ENCODE assay signal across 8 cellular contexts in genomic region chr1:166166400-166166699, GRCh38. TPM values are rescaled to one million over a fixed set of nuclear protein-coding genes. Genes with fewer than 3 reads are reported as not detected.
DNase-seq lines count a peak whose midpoint lies in the region; ATAC-seq and TF ChIP-seq lines count a peak whose summit lies in the region.

No MANE protein-coding gene starts in this region.

- H3K36me3 ChIP-seq in NT2/D1 (ENCODE audit: insufficient read depth, insufficient read length, low read length): no peaks in the 10 kb centered on the region
- H3K36me3 ChIP-seq in liver (ENCODE audit: control insufficient read depth in 4 of 4, insufficient read depth in 3 of 4, low read depth in 1 of 4, low read length in 3 of 4): no peaks in the 10 kb centered on the region

- ATAC-seq in GM21526 (IDR thresholded peaks at IDR 0.05; ENCODE audit: low FRiP score, unreplicated experiment): peak; percentile 5

- H3K4me3 ChIP-seq in AG04449 (ENCODE audit: low read depth, low read length): peak overlapping the region; percentile 60
- peak overlapping the region; percentile 53 for H3K4me3 ChIP-seq in NT2/D1 (ENCODE audit: insufficient read length, low read depth)
- peak overlapping the region in 2 of 3 donors; percentile 93 for H3K4me3 ChIP-seq in liver (ENCODE audit: low read depth in 1 of 3, low read length in 3 of 3)

- WGBS in liver: 2% methylated on average over 41 of the region's 41 CpGs

- H3K9me3 ChIP-seq in NT2/D1 (ENCODE audit: insufficient read depth, low read length) (no peaks in the 10 kb centered on the region), liver (ENCODE audit: control insufficient read depth in 4 of 4, low read length in 3 of 4) (no peaks in the 10 kb centered on the region)

- POLR2A ChIA-PET in AG04449 (lab: Yijun Ruan, JAX): no interaction called here

- H3K9ac ChIP-seq in NT2/D1 (ENCODE audit: insufficient read length, low read depth) (peak overlapping the region; percentile 62), liver (ENCODE audit: low read depth in 1 of 2, low read length in 2 of 2) (no peak overlapping the region)

- CTCF ChIA-PET in AG04449 (lab: Yijun Ruan, JAX): interaction anchor here (2.1 kb wide), 1 partner anchor 241 kb away, joined by 6 read pairs; no protein-coding TSS in a partner anchor

- DNase-seq in AG04449 (ENCODE audit: low read depth, low spot score) (no peak), NT2/D1 (ENCODE audit: low read depth, low spot score) (no peak), SIG-M5 treated with dmso at 0.1 percent for 504 hours (lab: John Stamatoyannopoulos, UW; ENCODE audit: unreplicated experiment) (no peak), NCI-H1417 treated with DMSO at 0.1 percent for 48 hours (lab: John Stamatoyannopoulos, UW) (no peak), NCI-H524 (lab: John Stamatoyannopoulos, UW) (no peak)
- no peak for DNase-seq in activated CD4-positive, alpha-beta T cell treated with anti-CD3 and anti-CD28 coated beads, Interleukin-2, amount 50 U/mL, for 48 hours

- peaks cover 67% of the 10 kb centered on the region for H3K27me3 ChIP-seq in NT2/D1 (ENCODE audit: insufficient read depth, insufficient read length)
- no peaks in the 10 kb centered on the region for H3K27me3 ChIP-seq in liver (ENCODE audit: control insufficient read depth in 4 of 4, insufficient read depth in 4 of 4, low read length in 3 of 4)

- no peak for TF ChIP-seq CTCF in AG04449 (IDR thresholded peaks at IDR 0.05; ENCODE audit: insufficient read depth, low read length, missing control alignments)
- TF ChIP-seq CTCF in liver (IDR thresholded peaks at IDR 0.05; ENCODE audit: low read depth, low read length, missing input control): no peak

- H3K4me1 ChIP-seq in NT2/D1 (ENCODE audit: insufficient read depth, insufficient read length) (no peaks in the 10 kb centered on the region), liver (ENCODE audit: control insufficient read depth in 4 of 4, insufficient read depth in 4 of 4, low read length in 3 of 4) (peaks cover 8 to 26% (median 17%) of the 10 kb centered on the region in 4 donors)

- no peak overlapping the region for H3K27ac ChIP-seq in liver (ENCODE audit: low read depth in 1 of 2, low read length in 2 of 2)

- no peak for TF ChIP-seq RAD21 in liver (IDR thresholded peaks at IDR 0.05)

TF ChIP-seq in liver, 16 proteins besides CTCF, POLR2A, EP300 and RAD21:
- TF ChIP-seq, protein P1, sequence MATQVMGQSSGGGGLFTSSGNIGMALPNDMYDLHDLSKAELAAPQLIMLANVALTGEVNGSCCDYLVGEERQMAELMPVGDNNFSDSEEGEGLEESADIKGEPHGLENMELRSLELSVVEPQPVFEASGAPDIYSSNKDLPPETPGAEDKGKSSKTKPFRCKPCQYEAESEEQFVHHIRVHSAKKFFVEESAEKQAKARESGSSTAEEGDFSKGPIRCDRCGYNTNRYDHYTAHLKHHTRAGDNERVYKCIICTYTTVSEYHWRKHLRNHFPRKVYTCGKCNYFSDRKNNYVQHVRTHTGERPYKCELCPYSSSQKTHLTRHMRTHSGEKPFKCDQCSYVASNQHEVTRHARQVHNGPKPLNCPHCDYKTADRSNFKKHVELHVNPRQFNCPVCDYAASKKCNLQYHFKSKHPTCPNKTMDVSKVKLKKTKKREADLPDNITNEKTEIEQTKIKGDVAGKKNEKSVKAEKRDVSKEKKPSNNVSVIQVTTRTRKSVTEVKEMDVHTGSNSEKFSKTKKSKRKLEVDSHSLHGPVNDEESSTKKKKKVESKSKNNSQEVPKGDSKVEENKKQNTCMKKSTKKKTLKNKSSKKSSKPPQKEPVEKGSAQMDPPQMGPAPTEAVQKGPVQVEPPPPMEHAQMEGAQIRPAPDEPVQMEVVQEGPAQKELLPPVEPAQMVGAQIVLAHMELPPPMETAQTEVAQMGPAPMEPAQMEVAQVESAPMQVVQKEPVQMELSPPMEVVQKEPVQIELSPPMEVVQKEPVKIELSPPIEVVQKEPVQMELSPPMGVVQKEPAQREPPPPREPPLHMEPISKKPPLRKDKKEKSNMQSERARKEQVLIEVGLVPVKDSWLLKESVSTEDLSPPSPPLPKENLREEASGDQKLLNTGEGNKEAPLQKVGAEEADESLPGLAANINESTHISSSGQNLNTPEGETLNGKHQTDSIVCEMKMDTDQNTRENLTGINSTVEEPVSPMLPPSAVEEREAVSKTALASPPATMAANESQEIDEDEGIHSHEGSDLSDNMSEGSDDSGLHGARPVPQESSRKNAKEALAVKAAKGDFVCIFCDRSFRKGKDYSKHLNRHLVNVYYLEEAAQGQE (IDR thresholded peaks at IDR 0.05): no peak
- TF ChIP-seq FOXA1 (IDR thresholded peaks at IDR 0.05) (no peak), HNF4A (conservative IDR thresholded peaks at IDR 0.05) (no peak), EGR1 (IDR thresholded peaks at IDR 0.05; ENCODE audit: low read depth in 2 of 2) (no peak), FOXA2 (IDR thresholded peaks at IDR 0.05) (no peak), SP1 (IDR thresholded peaks at IDR 0.05) (no peak), GABPA (IDR thresholded peaks at IDR 0.05 in 1 of 2, conservative IDR thresholded peaks at IDR 0.05 in 1 of 2) (no peak), RXRA (IDR thresholded peaks at IDR 0.05) (no peak), TAF1 (conservative IDR thresholded peaks at IDR 0.05) (no peak), JUND (IDR thresholded peaks at IDR 0.05) (no peak), HNF4G (IDR thresholded peaks at IDR 0.05) (no peak)
- TF ChIP-seq, protein P2, sequence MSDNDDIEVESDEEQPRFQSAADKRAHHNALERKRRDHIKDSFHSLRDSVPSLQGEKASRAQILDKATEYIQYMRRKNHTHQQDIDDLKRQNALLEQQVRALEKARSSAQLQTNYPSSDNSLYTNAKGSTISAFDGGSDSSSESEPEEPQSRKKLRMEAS (IDR thresholded peaks at IDR 0.05): no peak

RNA-seq across cellular contexts. Expression of gene FAM78B, which starts 0.5 kb away (rescaled TPM):
- under 1 TPM; 0.14 to 0.92 TPM for total RNA-seq in liver
- under 1 TPM; 0.17 to 0.81 TPM for polyA plus RNA-seq in liver
